Comparison of ENCODE assay signal across 8 cellular contexts in the genomic region with DNA sequence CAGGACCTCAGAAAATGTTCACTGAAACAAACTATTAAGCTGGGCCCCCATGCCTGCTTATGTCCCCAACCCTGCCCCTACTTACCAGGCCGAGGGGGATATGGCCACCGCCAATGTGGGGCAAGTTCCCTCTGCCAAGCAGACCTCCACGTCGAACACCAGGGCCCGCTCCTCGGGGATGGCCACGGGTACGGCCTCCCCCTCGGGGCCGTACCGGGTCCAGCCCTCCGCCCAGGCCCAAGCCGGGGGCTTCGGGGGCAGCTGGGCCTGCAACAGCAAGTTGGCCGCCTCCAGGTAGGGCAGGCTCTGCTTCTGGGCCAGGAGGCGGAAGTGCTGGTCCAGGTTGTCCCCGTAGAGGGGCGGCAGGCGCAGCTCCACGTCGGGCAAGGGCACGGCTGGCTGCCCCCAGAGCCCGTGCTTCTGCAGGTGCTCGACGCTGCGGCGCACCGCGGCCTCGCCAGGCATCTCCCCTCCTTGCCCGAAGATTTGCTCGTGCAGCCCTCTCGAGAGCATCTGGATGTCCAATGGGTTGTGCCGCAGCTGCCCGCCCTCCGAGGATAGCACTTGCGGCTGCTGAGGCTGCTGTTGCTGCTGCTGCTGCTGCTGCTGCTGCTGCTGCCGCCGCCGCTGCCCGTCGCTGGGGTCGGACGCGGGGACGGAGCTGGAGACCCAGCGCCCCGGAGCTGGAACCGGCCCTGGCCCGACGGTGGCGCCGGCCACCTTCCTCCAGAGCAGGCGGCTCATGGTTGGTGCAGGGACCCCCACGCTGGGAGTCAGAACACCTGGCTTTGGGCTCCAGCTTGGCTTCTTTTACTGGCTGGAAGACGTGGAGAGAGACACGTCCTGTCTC. TPM values are rescaled to one million over a fixed set of nuclear protein-coding genes. Genes with fewer than 3 reads are reported as not detected.
DNase-seq lines count a peak whose midpoint lies in the region; ATAC-seq and TF ChIP-seq lines count a peak whose summit lies in the region.

No MANE protein-coding gene starts in this region.

- H3K9me3 Mint-ChIP-seq in dendritic cell treated with granulocyte-macrophage colony-stimulating factor and Interleukin-4, amounts not matched to agents 40 ng/mL and 50 ng/mL, for 4 days: no peaks in the 10 kb centered on the region
- no peaks in the 10 kb centered on the region for H3K9me3 Mint-ChIP-seq in natural killer cell

- intact Hi-C loops in dendritic cell treated with granulocyte-macrophage colony-stimulating factor and Interleukin-4, amounts not matched to agents 40 ng/mL and 50 ng/mL, for 4 days (cut with micrococcal nuclease): no loop called here
- intact Hi-C loops in natural killer cell (cut with micrococcal nuclease): loop anchor here (5.0 to 10.0 kb wide), 2 partner anchors 91 to 128 kb away; a partner anchor contains a TSS

- H3K36me3 ChIP-seq in BE2C: peaks cover 53% of the 10 kb centered on the region
- H3K36me3 ChIP-seq in KMS-11 (ENCODE audit: insufficient read depth): peaks cover 7% of the 10 kb centered on the region; the same call in 1 of the 2 replicates

- H3K27me3 Mint-ChIP-seq in dendritic cell treated with granulocyte-macrophage colony-stimulating factor and Interleukin-4, amounts not matched to agents 40 ng/mL and 50 ng/mL, for 4 days: peaks cover 9% of the 10 kb centered on the region
- peaks cover 0 to 3% of the 10 kb centered on the region in 2 donors for H3K27me3 Mint-ChIP-seq in natural killer cell (ENCODE audit: low read depth in 2 of 2)

- peak overlapping the region; percentile 79 for H3K4me3 Mint-ChIP-seq in dendritic cell treated with granulocyte-macrophage colony-stimulating factor and Interleukin-4, amounts not matched to agents 40 ng/mL and 50 ng/mL, for 4 days
- H3K4me3 Mint-ChIP-seq in natural killer cell: peak overlapping the region; percentile 85

- no peak for ATAC-seq in natural killer cell
- ATAC-seq in HG02798 (IDR thresholded peaks at IDR 0.05; ENCODE audit: poor library complexity, unreplicated experiment): no peak

- H3K79me2 ChIP-seq in KMS-11 (ENCODE audit: insufficient read depth, low read depth): peaks cover 37% of the 10 kb centered on the region

- peaks cover 66% of the 10 kb centered on the region for H3K4me1 Mint-ChIP-seq in dendritic cell treated with granulocyte-macrophage colony-stimulating factor and Interleukin-4, amounts not matched to agents 40 ng/mL and 50 ng/mL, for 4 days (ENCODE audit: low read depth)
- H3K4me1 Mint-ChIP-seq in natural killer cell: peaks cover 58 to 60% of the 10 kb centered on the region in 2 donors

- H3K9me3 ChIP-seq in BE2C: no peaks in the 10 kb centered on the region

- H3K4me2 ChIP-seq in KMS-11: peak overlapping the region; percentile 56

- H3K9ac ChIP-seq in KMS-11: peak overlapping the region; percentile 79; the same call in 1 of the 2 replicates

- H3K27me3 ChIP-seq in BE2C: no peaks in the 10 kb centered on the region
- H3K27me3 ChIP-seq in KMS-11 (ENCODE audit: insufficient read depth, low read depth): no peaks in the 10 kb centered on the region

- no peak overlapping the region for H2AFZ ChIP-seq in KMS-11 (ENCODE audit: low read depth)

- peak overlapping the region; percentile 90 for H3K27ac Mint-ChIP-seq in dendritic cell treated with granulocyte-macrophage colony-stimulating factor and Interleukin-4, amounts not matched to agents 40 ng/mL and 50 ng/mL, for 4 days
- H3K27ac Mint-ChIP-seq in natural killer cell: peak overlapping the region; percentile 99 to 100

- H4K20me1 ChIP-seq in KMS-11 (ENCODE audit: insufficient read depth): peaks cover 3% of the 10 kb centered on the region

- no peak for TF ChIP-seq CTCF in BE2C (IDR thresholded peaks at IDR 0.05; ENCODE audit: low read depth, low read length)
- TF ChIP-seq CTCF in KMS-11 (conservative IDR thresholded peaks at IDR 0.05; ENCODE audit: low read depth, low read length): no peak
- TF ChIP-seq CTCF in natural killer cell (IDR thresholded peaks at IDR 0.05): no peak

- H3K4me1 ChIP-seq in BE2C (no peaks in the 10 kb centered on the region; the same call in none of the 2 replicates), KMS-11 (ENCODE audit: low read depth, poor library complexity, severe bottlenecking) (peaks cover 42% of the 10 kb centered on the region)

- H3K4me3 ChIP-seq in BE2C (ENCODE audit: low read depth, low read length): peak overlapping the region; percentile 78
- no peak overlapping the region for H3K4me3 ChIP-seq in KMS-11 (IDR thresholded peaks at IDR 0.05; ENCODE audit: insufficient read depth, low read depth, low read length)

- H3K36me3 Mint-ChIP-seq in dendritic cell treated with granulocyte-macrophage colony-stimulating factor and Interleukin-4, amounts not matched to agents 40 ng/mL and 50 ng/mL, for 4 days (ENCODE audit: low read depth): peaks cover 54% of the 10 kb centered on the region
- H3K36me3 Mint-ChIP-seq in natural killer cell: peaks cover 18% of the 10 kb centered on the region

- H3K27ac ChIP-seq in KMS-11: no peak overlapping the region

- DNase-seq in BE2C (no peak), natural killer cell (no peak), NOMO-1 treated with dmso at 0.1 percent for 144 hours (lab: John Stamatoyannopoulos, UW; ENCODE audit: unreplicated experiment) (no peak), SW480 (ENCODE audit: low spot score) (no peak), kidney tubule cell (ENCODE audit: low spot score) (no peak)

RNA-seq across cellular contexts. Expression of a gene that starts 1.4 kb away (rescaled TPM):
- polyA plus RNA-seq in BE2C (2012; ENCODE audit: insufficient read depth, insufficient read length, low read depth): 101 TPM
- total RNA-seq in natural killer cell: 100 to 1,000 TPM; 205 to 253 (median 238) TPM
